Comparison of ENCODE assay signal across 7 cellular contexts in the genomic region with DNA sequence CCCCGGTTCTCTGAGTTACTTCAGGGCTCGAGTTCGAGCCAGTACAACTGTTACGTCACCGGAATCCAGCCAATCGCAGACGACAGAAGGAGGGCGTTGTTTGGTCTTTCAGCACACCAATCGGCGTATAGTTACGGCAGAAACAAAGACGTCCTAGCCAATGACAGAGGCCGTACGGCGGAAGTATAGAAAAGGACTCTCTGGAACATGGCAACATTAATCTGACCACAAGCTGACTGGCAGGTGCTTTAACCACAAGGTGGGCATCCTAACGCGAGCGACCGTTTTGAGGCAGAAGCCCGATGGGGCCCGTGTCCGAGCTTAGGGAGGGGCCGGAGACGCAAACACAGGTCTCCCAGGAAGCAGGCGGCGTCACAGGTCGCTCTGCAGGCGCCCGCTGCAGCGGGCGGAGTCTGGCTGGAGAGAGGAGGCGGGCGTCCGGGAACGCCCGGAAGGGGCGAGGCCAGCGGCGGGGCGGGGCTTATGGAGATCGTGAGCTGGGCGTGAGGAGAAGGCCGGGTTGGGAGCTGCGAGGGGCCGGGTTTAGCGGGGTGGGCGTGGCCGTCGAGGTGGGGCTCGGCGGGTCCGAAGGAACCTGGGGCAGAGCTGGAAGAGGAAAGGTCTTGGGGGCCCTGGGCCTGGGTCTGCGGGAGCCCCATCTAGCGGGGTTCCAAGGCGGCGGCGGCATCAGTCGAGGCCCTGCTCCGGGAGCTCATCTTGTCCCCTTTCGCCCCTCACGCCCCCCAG.
A peak's percentile ranks its signal among the peaks of the same experiment; 100 is the strongest.
DNase-seq lines count a peak whose midpoint lies in the region; ATAC-seq lines count a peak whose summit lies in the region.

Gene MOSPD3 (plus strand): TSS at position 558 of the 747 bp plus-strand sequence. CDS start 252 bp downstream, outside the sequence.

- peak within 1 kb of the TSS; percentile 76 for H3K4me3 ChIP-seq in rectal smooth muscle tissue (ENCODE audit: low read length)

- DNase-seq in NCI-H2081 (lab: John Stamatoyannopoulos, UW): peak; percentile 99 to 100
- peak; percentile 89 for DNase-seq in T1000 (lab: John Stamatoyannopoulos, UW)
- DNase-seq in astrocyte of the hippocampus (ENCODE audit: low read depth, low spot score): peak; percentile 99
- DNase-seq in hepatic stellate cell (ENCODE audit: low spot score): peak; percentile 100

- no peaks in the 10 kb centered on the region for H3K36me3 ChIP-seq in rectal smooth muscle tissue (ENCODE audit: control insufficient read depth, insufficient read depth, low read length)

- peak within 1 kb of the TSS; percentile 19 for H3K9ac ChIP-seq in rectal smooth muscle tissue (ENCODE audit: low read length)

- ATAC-seq in GM18508 (IDR thresholded peaks at IDR 0.05; ENCODE audit: insufficient read depth, unreplicated experiment) (peak; percentile 85), HG03025 (IDR thresholded peaks at IDR 0.05; ENCODE audit: low FRiP score, unreplicated experiment) (peak; percentile 87)

- peaks cover 4% of the 10 kb centered on the region for H3K4me1 ChIP-seq in rectal smooth muscle tissue (ENCODE audit: control insufficient read depth, insufficient read depth, low read length)

- H3K27ac ChIP-seq in rectal smooth muscle tissue (ENCODE audit: low read depth, low read length): peak within 1 kb of the TSS; percentile 91

- H3K27me3 ChIP-seq in rectal smooth muscle tissue (ENCODE audit: control insufficient read depth, insufficient read depth, low read length): no peaks in the 10 kb centered on the region

Comparison
In these comparisons a context has a peak if more than half of its experiments do, and no peak if none do; other contexts are left out.
1. Peak in every context shown above with its lines: DNase-seq, ATAC-seq, H3K4me3 ChIP-seq and H3K27ac ChIP-seq.